ENCODE assay signal across 8 cellular contexts in the genomic region with DNA sequence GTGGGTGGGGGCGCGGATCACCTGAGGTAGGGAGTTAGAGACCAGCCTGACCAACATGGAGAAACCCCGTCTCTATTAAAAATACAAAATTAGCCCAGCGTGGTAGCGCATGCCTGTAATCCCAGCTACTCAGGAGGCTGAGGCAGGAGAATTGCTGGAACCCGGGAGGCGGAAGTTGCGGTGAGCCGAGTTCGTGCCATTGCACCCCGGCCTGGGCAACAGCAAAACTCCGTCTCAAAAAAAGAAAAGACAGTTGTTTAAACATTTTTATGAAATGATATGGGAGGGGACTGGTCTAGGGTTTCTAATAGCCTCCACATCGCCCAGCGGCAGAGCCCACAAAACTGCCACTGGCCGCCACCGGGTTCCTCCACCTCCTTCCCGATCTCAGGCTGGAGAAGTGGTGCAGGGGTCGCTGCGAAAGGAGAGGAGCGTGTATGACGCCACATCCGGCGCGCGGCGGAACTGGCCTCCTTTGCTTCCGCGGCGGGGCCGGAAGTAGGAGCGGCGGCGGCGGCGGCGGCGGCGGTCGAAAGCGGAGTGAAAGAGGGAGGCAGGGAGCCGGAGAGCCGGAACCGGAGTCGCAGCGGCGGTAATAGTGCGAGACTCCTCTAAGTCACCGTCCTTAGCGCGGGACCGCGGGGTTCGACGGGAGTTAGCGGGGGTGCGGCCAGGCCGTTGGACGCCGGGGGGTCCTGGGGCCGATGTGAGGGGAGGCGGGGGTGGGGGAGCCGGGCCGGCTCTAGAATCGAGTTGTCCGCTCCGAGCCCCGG. TPM values are rescaled to one million over a fixed set of nuclear protein-coding genes. Genes with fewer than 3 reads are reported as not detected.
DNase-seq lines count a peak whose midpoint lies in the region; ATAC-seq and TF ChIP-seq lines count a peak whose summit lies in the region.

A gene (plus strand): TSS at position 492 of the 773 bp plus-strand sequence. CDS start 384 bp downstream, outside the sequence.

- H3K27me3 ChIP-seq in HAP-1 (ENCODE audit: low read depth) (no peaks in the 10 kb centered on the region), testis (no peaks in the 10 kb centered on the region)

- DNase-seq in DMS79 (lab: John Stamatoyannopoulos, UW) (peak; percentile 46), HAP-1 (ENCODE audit: low spot score in 2 of 2) (peak; percentile 89 to 93), NCI-H1048 (lab: John Stamatoyannopoulos, UW) (peak; percentile 53), SKM-1 treated with dmso at 0.1 percent for 144 hours (lab: John Stamatoyannopoulos, UW; ENCODE audit: unreplicated experiment) (peak; percentile 95), glomerular visceral epithelial cell (ENCODE audit: extremely low spot score) (peak; percentile 87), osteocyte (ENCODE audit: extremely low spot score, unreplicated experiment) (peak; percentile 96), testis (peak; percentile 96)
- DNase-seq in activated naive CD4-positive, alpha-beta T cell treated with anti-CD3 and anti-CD28 coated beads, Interleukin-2, amount 50 U/mL, for 72 hours (ENCODE audit: low spot score in 2 of 2) = peak; percentile 90 to 92

- intact Hi-C loops in testis (cut with DNase I; ENCODE audit: low total_unique reads) = no loop called here

- WGBS in testis, 2 donors = 1 to 2% methylated on average over 53 to 59 of the region's 67 CpGs

- H3K4me1 Mint-ChIP-seq in osteocyte (ENCODE audit: unreplicated experiment) = peaks cover 30% of the 10 kb centered on the region

- H3K27me3 Mint-ChIP-seq in osteocyte (ENCODE audit: unreplicated experiment) = no peaks in the 10 kb centered on the region

- in situ Hi-C loops in HAP-1 (cut with MboI; ENCODE audit: low sequenced_read_pairs) = loop anchor here (25.0 kb wide), 1 partner anchor 312 kb away; a partner anchor contains a TSS

- no peak for TF ChIP-seq POLR2A in testis (IDR thresholded peaks at IDR 0.05)

- peak; percentile 91 to 93 for ATAC-seq in activated naive CD4-positive, alpha-beta T cell treated with anti-CD3 and anti-CD28 coated beads, Interleukin-2, amount 50 U/mL, for 72 hours

- H3K9me3 ChIP-seq in HAP-1 (no peaks in the 10 kb centered on the region), testis (no peaks in the 10 kb centered on the region)

- peak within 1 kb of the TSS; percentile 85 to 92 for H3K27ac ChIP-seq in testis

- H3K4me3 Mint-ChIP-seq in osteocyte (ENCODE audit: unreplicated experiment) = peak within 1 kb of the TSS; percentile 93

- H3K36me3 ChIP-seq in HAP-1 (replicated peaks) = peaks cover 57% of the 10 kb centered on the region
- H3K36me3 ChIP-seq in testis (ENCODE audit: low read depth, missing control alignments) = no peaks in the 10 kb centered on the region

- H3K9me3 Mint-ChIP-seq in activated naive CD4-positive, alpha-beta T cell treated with anti-CD3 and anti-CD28 coated beads, Interleukin-2, amount 50 U/mL, for 72 hours = no peaks in the 10 kb centered on the region
- no peaks in the 10 kb centered on the region for H3K9me3 Mint-ChIP-seq in osteocyte (ENCODE audit: unreplicated experiment)

- H3K4me3 ChIP-seq in HAP-1 (peak within 1 kb of the TSS; percentile 86), testis (peak within 1 kb of the TSS; percentile 99)

- peak within 1 kb of the TSS; percentile 91 to 97 for H3K27ac Mint-ChIP-seq in activated naive CD4-positive, alpha-beta T cell treated with anti-CD3 and anti-CD28 coated beads, Interleukin-2, amount 50 U/mL, for 72 hours
- H3K27ac Mint-ChIP-seq in osteocyte (ENCODE audit: unreplicated experiment) = peak within 1 kb of the TSS; percentile 96

- H3K36me3 Mint-ChIP-seq in activated naive CD4-positive, alpha-beta T cell treated with anti-CD3 and anti-CD28 coated beads, Interleukin-2, amount 50 U/mL, for 72 hours = peaks cover 26 to 27% of the 10 kb centered on the region in 2 donors
- H3K36me3 Mint-ChIP-seq in osteocyte (ENCODE audit: unreplicated experiment) = peaks cover 21% of the 10 kb centered on the region

- H3K4me1 ChIP-seq in HAP-1 = peaks cover 9% of the 10 kb centered on the region
- H3K4me1 ChIP-seq in testis = peaks cover 22% of the 10 kb centered on the region

- no peak for TF ChIP-seq CTCF in osteocyte (IDR thresholded peaks at IDR 0.05)
- TF ChIP-seq CTCF in testis (IDR thresholded peaks at IDR 0.05) = no peak

RNA-seq across cellular contexts. Expression of the gene that starts here (rescaled TPM):
- 100 to 1,000 TPM; 130 to 136 TPM for total RNA-seq in activated naive CD4-positive, alpha-beta T cell treated with anti-CD3 and anti-CD28 coated beads, Interleukin-2, amount 50 U/mL, for 72 hours
- total RNA-seq in osteocyte (101 and 102 TPM in 2 replicates), testis (100 to 1,000 TPM in 1 of 2 donors, 10 to 100 TPM in 1; 82.1 to 109 TPM)
- polyA plus RNA-seq in testis (ENCODE audit: insufficient read depth, low read depth, low replicate concordance) = 154 TPM

Comparison
In these comparisons a context has a peak if more than half of its experiments do, and no peak if none do; other contexts are left out.
1. Peak in every context shown above with its lines: DNase-seq, ATAC-seq, H3K4me3 ChIP-seq and H3K27ac ChIP-seq.
2. DNase-seq: peak in every context shown above with its lines; median percentile 96 in osteocyte; 96 in testis; 95 in SKM-1 treated with dmso at 0.1 percent for 144 hours; 91 in HAP-1; 91 in activated naive CD4-positive, alpha-beta T cell treated with anti-CD3 and anti-CD28 coated beads, Interleukin-2, amount 50 U/mL, for 72 hours; 87 in glomerular visceral epithelial cell; 53 in NCI-H1048; 46 in DMS79.